Comparison of ENCODE assay signal across 9 cellular contexts in genomic region chr1:169001353-169001752, GRCh38.
"Had no signal": no experiment of that assay in that cellular context is flagged by ENCODE, and none has a peak within 500 bp of the region (broad histone marks: within the 10 kb centered on the region; RNA-seq: fewer than 3 reads in every experiment).

No MANE protein-coding gene starts in this region.

- H3K4me3 Mint-ChIP-seq: IgD-negative memory B cell had no signal

- H3K4me3 ChIP-seq: K562 had no signal

- H3K4me2 ChIP-seq: KMS-11 had no signal

- H3K9ac ChIP-seq: KMS-11 had no signal

- DNase-seq: IMR-90, KBM-7, KG1 had no signal

- FAIRE-seq: HepG2, HTR-8/SVneo, K562 had no signal

- H3K4me1 Mint-ChIP-seq: IgD-negative memory B cell had no signal

- H3K27ac ChIP-seq: HL-60, KMS-11 had no signal

- H3K36me3 Mint-ChIP-seq: IgD-negative memory B cell had no signal

- ATAC-seq: HepG2, K562 had no signal

- H3K9me3 Mint-ChIP-seq: IgD-negative memory B cell had no signal

- H3K27ac Mint-ChIP-seq: IgD-negative memory B cell had no signal
